ENCODE assay signal across 8 cellular contexts in genomic region chr9:132114102-132114707, GRCh38. TPM values are rescaled to one million over a fixed set of nuclear protein-coding genes. Genes with fewer than 3 reads are reported as not detected.
DNase-seq lines count a peak whose midpoint lies in the region; ATAC-seq and TF ChIP-seq lines count a peak whose summit lies in the region.

No MANE protein-coding gene starts in this region.

- intact Hi-C loops in activated B cell treated with CpG ODN at 0.5 μM for 24 hours (cut with micrococcal nuclease), result no loop called here

- H3K4me1 Mint-ChIP-seq in activated B cell treated with CpG ODN at 0.5 μM for 24 hours, result no peaks in the 10 kb centered on the region
- no peaks in the 10 kb centered on the region for H3K4me1 Mint-ChIP-seq in naive thymus-derived CD8-positive, alpha-beta T cell

- H3K27me3 Mint-ChIP-seq in activated B cell treated with CpG ODN at 0.5 μM for 24 hours, result peaks cover 41% of the 10 kb centered on the region
- peaks cover 26 to 89% (median 40%) of the 10 kb centered on the region in 5 donors for H3K27me3 Mint-ChIP-seq in naive thymus-derived CD8-positive, alpha-beta T cell

- peak; percentile 34 for DNase-seq in HPDE6-E6E7 (ENCODE audit: extremely low spot score)
- DNase-seq in activated B cell treated with CpG ODN at 0.5 μM for 24 hours, result no peak
- peak; percentile 71 for DNase-seq in epithelial cell of esophagus (ENCODE audit: low read depth)
- DNase-seq in naive thymus-derived CD8-positive, alpha-beta T cell, result peak in 8 of 10 donors; percentile 4 to 47 (median 17)
- DNase-seq in NCI-H526 treated with DMSO at 0.1 percent for 48 hours (lab: John Stamatoyannopoulos, UW), result no peak
- no peak for DNase-seq in DMS153 treated with DMSO at 0.1 percent for 48 hours (lab: John Stamatoyannopoulos, UW; ENCODE audit: unreplicated experiment)
- DNase-seq in NCI-H2081 treated with DMSO at 0.1 percent for 48 hours (lab: John Stamatoyannopoulos, UW), result no peak

- ATAC-seq in activated B cell treated with CpG ODN at 0.5 μM for 24 hours (ENCODE audit: low read depth), result peak; percentile 40
- peak in 1 of 2 donors; percentile 49 for ATAC-seq in naive thymus-derived CD8-positive, alpha-beta T cell
- ATAC-seq in HG03196 (IDR thresholded peaks at IDR 0.05; ENCODE audit: unreplicated experiment), result no peak

- peaks cover 3% of the 10 kb centered on the region for H3K9me3 Mint-ChIP-seq in activated B cell treated with CpG ODN at 0.5 μM for 24 hours
- H3K9me3 Mint-ChIP-seq in naive thymus-derived CD8-positive, alpha-beta T cell, result peaks cover 0 to 8% (median 0%) of the 10 kb centered on the region in 9 donors

- CTCF ChIA-PET in activated B cell treated with CpG ODN at 0.5 μM for 24 hours (lab: Charles Lee), result no interaction called here

- H3K36me3 Mint-ChIP-seq in activated B cell treated with CpG ODN at 0.5 μM for 24 hours (ENCODE audit: low read depth), result no peaks in the 10 kb centered on the region
- H3K36me3 Mint-ChIP-seq in naive thymus-derived CD8-positive, alpha-beta T cell, result peaks cover 0 to 11% (median 0%) of the 10 kb centered on the region in 3 donors

- POLR2A ChIA-PET in activated B cell treated with CpG ODN at 0.5 μM for 24 hours (lab: Charles Lee), result no interaction called here
- POLR2A ChIA-PET in naive thymus-derived CD8-positive, alpha-beta T cell (lab: Charles Lee), result no interaction called here

- no peak overlapping the region for H3K27ac Mint-ChIP-seq in activated B cell treated with CpG ODN at 0.5 μM for 24 hours
- no peak overlapping the region for H3K27ac Mint-ChIP-seq in naive thymus-derived CD8-positive, alpha-beta T cell

- TF ChIP-seq CTCF in activated B cell treated with CpG ODN at 0.5 μM for 24 hours (IDR thresholded peaks at IDR 0.05), result no peak
- no peak for TF ChIP-seq CTCF in epithelial cell of esophagus (IDR thresholded peaks at IDR 0.05; ENCODE audit: insufficient read depth, low read depth, low read length, missing control alignments)

- H3K4me3 Mint-ChIP-seq in activated B cell treated with CpG ODN at 0.5 μM for 24 hours, result no peak overlapping the region
- H3K4me3 Mint-ChIP-seq in naive thymus-derived CD8-positive, alpha-beta T cell, result no peak overlapping the region

- no peak overlapping the region for H3K4me3 ChIP-seq in epithelial cell of esophagus (ENCODE audit: low read length)

RNA-seq across cellular contexts. Expression of gene MED27, which starts 34.5 kb away (rescaled TPM):
- total RNA-seq in activated B cell treated with CpG ODN at 0.5 μM for 24 hours, result 18.8 and 24.5 TPM in 2 replicates
- 10 to 100 TPM; 14.3 to 15.7 TPM for total RNA-seq in naive thymus-derived CD8-positive, alpha-beta T cell
- 10 to 100 TPM; 36.3 to 43.4 (median 36.6) TPM for polyA plus RNA-seq in naive thymus-derived CD8-positive, alpha-beta T cell

RNA-seq across cellular contexts. Expression of gene NTNG2, which starts 47.7 kb away (rescaled TPM):
- 2.1 and 3.1 TPM in 2 replicates for total RNA-seq in activated B cell treated with CpG ODN at 0.5 μM for 24 hours
- total RNA-seq in naive thymus-derived CD8-positive, alpha-beta T cell, result 10 to 100 TPM in 1 of 2 experiments, 1 to 10 TPM in 1; 8.5 to 10.8 TPM
- 1 to 10 TPM in 1 of 3 donors, under 1 TPM in 2; 0.75 to 1.0 (median 0.96) TPM for polyA plus RNA-seq in naive thymus-derived CD8-positive, alpha-beta T cell

Comparison
In these comparisons a context has a peak if more than half of its experiments do, and no peak if none do; other contexts are left out.
1. DNase-seq: peak in HPDE6-E6E7 (single experiment), epithelial cell of esophagus (single experiment) and naive thymus-derived CD8-positive, alpha-beta T cell (8 of 10); none in activated B cell treated with CpG ODN at 0.5 μM for 24 hours (single experiment), NCI-H526 treated with DMSO at 0.1 percent for 48 hours (single experiment), DMS153 treated with DMSO at 0.1 percent for 48 hours (single experiment) and NCI-H2081 treated with DMSO at 0.1 percent for 48 hours (single experiment).